In genomic region chr2:138123741-138124140, GRCh38 we compare ENCODE assay signal across 22 cellular contexts.
"Had no signal": no experiment of that assay in that cellular context is flagged by ENCODE, and none has a peak within 500 bp of the region (broad histone marks: within the 10 kb centered on the region; RNA-seq: fewer than 3 reads in every experiment).

No MANE protein-coding gene starts in this region.

- FAIRE-seq: small intestine had no signal

- H3K4me1 ChIP-seq: gastrocnemius medialis, heart right ventricle, left ventricle myocardium inferior, lower lobe of right lung, right atrium auricular region, sigmoid colon, suprapubic skin, thyroid gland, upper lobe of left lung, uterus had no signal

- H3K9me3 ChIP-seq: gastrocnemius medialis, heart right ventricle, left ventricle myocardium inferior, lower lobe of right lung, right atrium auricular region, sigmoid colon, suprapubic skin, thyroid gland, upper lobe of left lung, uterus had no signal

- H3K27me3 ChIP-seq: gastrocnemius medialis, heart right ventricle, right atrium auricular region, sigmoid colon, suprapubic skin, thyroid gland, upper lobe of left lung, uterus had no signal

- DNase-seq: effector CD4-positive, alpha-beta T cell; endodermal cell; gastrocnemius medialis; heart right ventricle; left cardiac atrium; left ventricle myocardium inferior; lower lobe of right lung; naive thymus-derived CD4-positive, alpha-beta T cell; nephron progenitor cell; sigmoid colon; small intestine; stimulated activated CD4-positive, alpha-beta T cell treated with anti-CD3 and anti-CD28 coated beads, Interleukin-4, amount 100 ng/mL, for 1 hour; stimulated activated CD8-positive, alpha-beta memory T cell treated with anti-CD3 and anti-CD28 coated beads, Interleukin-4, amount 100 ng/mL, for 48 hours; stimulated activated naive CD8-positive, alpha-beta T cell treated with anti-CD3 and anti-CD28 coated beads, Interleukin-15, Interleukin-2, amounts not matched to agents 100 U/mL and 50 U/mL, for 24 hours; thyroid gland; upper lobe of left lung; uterus had no signal

- H3K4me3 ChIP-seq: coronary artery, gastrocnemius medialis, heart right ventricle, left ventricle myocardium inferior, lower lobe of right lung, right atrium auricular region, sigmoid colon, suprapubic skin, thyroid gland, upper lobe of left lung, uterus had no signal

- H3K27ac ChIP-seq: coronary artery, gastrocnemius medialis, heart right ventricle, left ventricle myocardium inferior, lower lobe of right lung, right atrium auricular region, sigmoid colon, suprapubic skin, thyroid gland, upper lobe of left lung, uterus had no signal

- ATAC-seq: esophagus mucosa; gastrocnemius medialis; heart right ventricle; left cardiac atrium; lower lobe of right lung; naive thymus-derived CD4-positive, alpha-beta T cell; stimulated activated effector memory CD8-positive, alpha-beta T cell treated with anti-CD3 and anti-CD28 coated beads, Interleukin-12 subunit alpha, Interleukin-12 subunit beta, amount 100 ng/mL, for 72 hours; stimulated activated naive CD8-positive, alpha-beta T cell treated with anti-CD3 and anti-CD28 coated beads, Interleukin-15, Interleukin-2, amounts not matched to agents 100 U/mL and 50 U/mL, for 24 hours had no signal

- H3K36me3 ChIP-seq: gastrocnemius medialis, heart right ventricle, left ventricle myocardium inferior, lower lobe of right lung, right atrium auricular region, sigmoid colon, suprapubic skin, thyroid gland, upper lobe of left lung, uterus had no signal
